8 cellular contexts compared by ENCODE assay signal in the genomic region with DNA sequence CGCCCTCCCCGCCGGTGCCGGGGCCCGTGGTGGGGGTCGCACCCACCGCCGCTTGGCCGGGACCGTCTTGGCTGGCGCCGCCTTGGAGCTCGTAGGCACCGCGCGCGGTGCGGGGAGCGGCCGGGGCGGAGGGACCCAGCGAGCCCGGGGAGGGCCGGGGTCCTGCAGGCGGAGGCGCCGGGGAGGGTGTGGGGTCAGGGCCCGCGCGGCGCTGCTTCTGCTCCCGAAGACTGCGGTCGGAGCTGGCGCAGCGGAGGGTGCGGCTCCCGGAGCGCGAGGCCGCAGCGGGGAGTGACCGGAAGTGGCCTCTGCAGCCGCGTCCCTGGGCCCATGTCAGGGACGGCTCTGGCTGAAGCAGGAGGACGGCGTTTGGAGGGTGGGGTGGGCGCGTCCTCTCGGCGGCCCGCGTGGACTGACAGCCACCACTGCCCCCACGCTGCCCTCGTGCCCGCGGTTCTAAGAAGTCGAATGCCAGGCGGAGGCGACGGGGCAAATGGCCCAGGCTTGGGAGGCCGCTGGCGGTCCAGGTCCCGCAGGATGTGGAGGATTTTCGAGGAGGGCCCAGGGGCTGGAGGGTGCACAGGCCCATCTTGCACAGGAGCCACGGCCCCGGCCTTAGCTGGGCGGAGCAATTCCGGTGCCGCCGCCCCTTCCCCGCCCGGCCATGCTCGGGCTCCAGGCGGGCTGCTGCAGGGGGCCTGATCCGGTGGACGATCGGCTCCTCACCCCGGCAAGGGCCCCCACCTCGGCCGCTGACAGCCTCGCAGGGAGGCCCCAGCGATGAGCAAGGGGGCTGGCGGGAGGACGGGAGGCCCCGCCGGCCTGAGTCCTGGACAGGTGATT. TPM values are rescaled to one million over a fixed set of nuclear protein-coding genes. Genes with fewer than 3 reads are reported as not detected.
DNase-seq lines count a peak whose midpoint lies in the region; FAIRE-seq and TF ChIP-seq lines count a peak whose summit lies in the region.

No MANE protein-coding gene starts in this region.

- TF ChIP-seq CTCF in astrocyte (IDR thresholded peaks at IDR 0.05; ENCODE audit: insufficient read depth, low read depth, low read length) = no peak
- TF ChIP-seq CTCF in left ventricle myocardium inferior (IDR thresholded peaks at IDR 0.05; ENCODE audit: borderline replicate concordance) = peak; percentile 7
- TF ChIP-seq CTCF in ovary (IDR thresholded peaks at IDR 0.05) = no peak

- WGBS in ovary, 3 donors = 1% methylated on average over 46 to 88 of the region's 88 CpGs

- H3K4me3 ChIP-seq in astrocyte (ENCODE audit: insufficient read depth, low read depth, low read length) (peak overlapping the region; percentile 58), left ventricle myocardium inferior (peak overlapping the region; percentile 88), ovary (peak overlapping the region; percentile 65)

- FAIRE-seq in astrocyte (lab: Jason Lieb, UNC) = no peak

- H3K27me3 ChIP-seq in astrocyte (ENCODE audit: insufficient read depth, low read length) = no peaks in the 10 kb centered on the region
- no peaks in the 10 kb centered on the region for H3K27me3 ChIP-seq in left ventricle myocardium inferior (ENCODE audit: low read depth)
- H3K27me3 ChIP-seq in ovary = no peaks in the 10 kb centered on the region

- H3K36me3 ChIP-seq in astrocyte (ENCODE audit: insufficient read depth, low read length) (no peaks in the 10 kb centered on the region), left ventricle myocardium inferior (no peaks in the 10 kb centered on the region), ovary (no peaks in the 10 kb centered on the region)

- no peak overlapping the region for H3K27ac Mint-ChIP-seq in astrocyte (ENCODE audit: unreplicated experiment)

- no peak for TF ChIP-seq EP300 in ovary (IDR thresholded peaks at IDR 0.05)

- H3K4me3 Mint-ChIP-seq in astrocyte (ENCODE audit: unreplicated experiment) = peak overlapping the region; percentile 79

- no peaks in the 10 kb centered on the region for H3K79me2 ChIP-seq in astrocyte (ENCODE audit: insufficient read depth, low read length)

- peak in 10 of 14 donors; percentile 24 to 70 (median 36) for DNase-seq in C1 segment of cervical spinal cord (lab: John Stamatoyannopoulos, UW)
- DNase-seq in HT-29 (ENCODE audit: low spot score) = peak; percentile 47
- DNase-seq in astrocyte (ENCODE audit: low read depth) = peak; percentile 36
- peak; percentile 81 for DNase-seq in left ventricle myocardium inferior
- DNase-seq in ovary = peak; percentile 66 to 79 (median 70)
- DNase-seq in NCI-H1930 (lab: John Stamatoyannopoulos, UW) = no peak
- DNase-seq in GM19240 (ENCODE audit: insufficient read length, low spot score) = no peak
- DNase-seq in HPDE6-E6E7 (ENCODE audit: extremely low spot score) = no peak

- no peak overlapping the region for H3K27ac ChIP-seq in astrocyte (ENCODE audit: low read depth, low read length)
- peak overlapping the region; percentile 92 for H3K27ac ChIP-seq in left ventricle myocardium inferior (replicated peaks)
- H3K27ac ChIP-seq in ovary = peak overlapping the region; percentile 81 to 93

- peaks cover 8% of the 10 kb centered on the region for H3K36me3 Mint-ChIP-seq in astrocyte (ENCODE audit: low read depth, unreplicated experiment)

- H3K4me2 ChIP-seq in astrocyte (ENCODE audit: low read length) = peak overlapping the region; percentile 92

- peaks cover 14% of the 10 kb centered on the region for H3K9me3 Mint-ChIP-seq in astrocyte (ENCODE audit: unreplicated experiment)

- peak overlapping the region; percentile 96 for H2AFZ ChIP-seq in astrocyte (ENCODE audit: low read depth, low read length)

- intact Hi-C loops in left ventricle myocardium inferior (cut with micrococcal nuclease) (no loop called here), ovary (cut with DNase I) (no loop called here)

- H3K4me1 ChIP-seq in astrocyte (ENCODE audit: insufficient read depth, low read length) (peaks cover 8% of the 10 kb centered on the region), left ventricle myocardium inferior (peaks cover 26% of the 10 kb centered on the region), ovary (ENCODE audit: insufficient read depth) (peaks cover 2% of the 10 kb centered on the region)

- peak overlapping the region; percentile 71 for H3K9ac ChIP-seq in astrocyte (ENCODE audit: low read length)

- H4K20me1 ChIP-seq in astrocyte (ENCODE audit: insufficient read depth, low read length) = no peaks in the 10 kb centered on the region

- H3K27me3 Mint-ChIP-seq in astrocyte (ENCODE audit: low read depth, unreplicated experiment) = peaks cover 3% of the 10 kb centered on the region

- peak; percentile 29 for TF ChIP-seq POLR2A in ovary (IDR thresholded peaks at IDR 0.05)

- H3K9me3 ChIP-seq in astrocyte (ENCODE audit: insufficient read depth, low read depth, low read length) = no peaks in the 10 kb centered on the region
- H3K9me3 ChIP-seq in left ventricle myocardium inferior (replicated peaks) = no peaks in the 10 kb centered on the region
- H3K9me3 ChIP-seq in ovary = no peaks in the 10 kb centered on the region

- peaks cover 7% of the 10 kb centered on the region for H3K4me1 Mint-ChIP-seq in astrocyte (ENCODE audit: low read depth, unreplicated experiment)

RNA-seq across cellular contexts. Expression of gene ZNF669, which starts 7.7 kb away (rescaled TPM):
- 6.2 and 18.3 TPM in 2 replicates for total RNA-seq in HT-29 (2014; rRNA removed; shearing (Covaris generic))
- total RNA-seq in astrocyte (7.5 and 9.4 TPM in 2 replicates), left ventricle myocardium inferior (3.2 TPM), ovary (10 to 100 TPM in 2 of 7 donors, 1 to 10 TPM in 5; 5.0 to 11.5 (median 7.3) TPM)
- 10 to 100 TPM in 1 of 2 donors, 1 to 10 TPM in 1; 7.3 to 10.0 TPM for polyA plus RNA-seq in ovary

RNA-seq across cellular contexts. Expression of gene ZNF670, which starts 33.2 kb away (rescaled TPM):
- total RNA-seq in HT-29 (2014; rRNA removed; shearing (Covaris generic)) = 1.4 and 2.2 TPM in 2 replicates
- 2.3 and 4.0 TPM in 2 replicates for total RNA-seq in astrocyte
- 1.5 TPM for total RNA-seq in left ventricle myocardium inferior
- total RNA-seq in ovary = 1 to 10 TPM; 1.3 to 5.3 (median 4.4) TPM
- 1 to 10 TPM; 2.7 to 3.1 TPM for polyA plus RNA-seq in ovary

RNA-seq across cellular contexts. Expression of gene ZNF124, which starts 60.0 kb away (rescaled TPM):
- 6.4 and 8.0 TPM in 2 replicates for total RNA-seq in HT-29 (2014; rRNA removed; shearing (Covaris generic))
- total RNA-seq in astrocyte (28.6 and 36.5 TPM in 2 replicates), left ventricle myocardium inferior (7.6 TPM), ovary (10 to 100 TPM; 33.3 to 94.6 (median 61.0) TPM)
- 1 to 10 TPM; 3.4 to 4.0 TPM for polyA plus RNA-seq in ovary

Comparison
In these comparisons a context has a peak if more than half of its experiments do, and no peak if none do; other contexts are left out.
1. DNase-seq: peak in C1 segment of cervical spinal cord (10 of 14), HT-29 (single experiment), astrocyte (single experiment), left ventricle myocardium inferior (single experiment) and ovary (5 of 5); none in NCI-H1930 (0 of 2), GM19240 (single experiment) and HPDE6-E6E7 (single experiment).
2. Peak in every context shown above with its lines, with median percentiles within 50 percentile points of each other: H3K4me3 ChIP-seq.